In the genomic region with DNA sequence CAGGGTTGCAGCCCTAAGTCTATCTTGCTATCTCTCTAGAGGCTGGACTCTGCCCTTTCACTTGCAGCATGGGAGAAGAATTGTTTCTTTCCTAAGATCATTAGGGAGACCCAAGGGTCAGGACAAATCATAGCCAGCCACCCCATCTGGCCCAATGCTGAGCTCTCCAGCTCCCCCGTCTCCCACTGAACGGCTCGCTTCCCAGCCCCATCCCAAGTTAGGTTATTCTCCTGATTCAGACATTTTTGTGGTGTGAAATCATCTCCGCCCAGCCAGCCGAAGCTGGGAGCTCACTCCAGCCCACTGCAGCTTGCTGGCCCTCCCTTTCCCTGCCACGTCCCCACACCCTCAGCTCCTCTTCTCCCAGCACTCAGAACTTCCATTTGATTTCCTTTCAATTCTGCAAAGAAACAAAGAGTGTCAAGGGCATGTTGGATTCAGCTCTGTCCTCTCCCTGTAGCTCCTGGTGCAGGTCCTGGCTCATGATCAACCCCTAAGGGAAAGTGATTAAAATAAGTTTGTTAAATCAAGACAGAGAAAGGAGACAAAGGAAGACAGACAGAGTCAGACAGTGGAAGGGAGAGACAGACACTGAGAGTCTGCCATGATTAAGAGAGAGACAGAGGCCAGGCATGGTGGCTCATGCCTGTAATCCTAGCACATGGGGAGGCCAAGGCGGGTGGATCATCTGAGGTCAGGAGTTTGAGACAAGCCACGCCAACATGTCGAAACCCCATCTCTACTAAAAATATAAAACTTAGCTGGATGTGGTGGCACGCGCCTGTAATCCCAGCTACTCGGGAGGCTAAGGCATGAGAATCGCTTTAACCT, we compare ENCODE assay signal across 9 cellular contexts. TPM values are rescaled to one million over a fixed set of nuclear protein-coding genes. Genes with fewer than 3 reads are reported as not detected.
DNase-seq lines count a peak whose midpoint lies in the region; ATAC-seq and TF ChIP-seq lines count a peak whose summit lies in the region.
"Had no signal": no experiment of that assay in that cellular context is flagged by ENCODE, and none has a peak within 500 bp of the region (broad histone marks: within the 10 kb centered on the region; RNA-seq: fewer than 3 reads in every experiment).

No MANE protein-coding gene starts in this region.

- no peak overlapping the region for H3K4me3 ChIP-seq in suprapubic skin
- H3K4me3 ChIP-seq in naive thymus-derived CD4-positive, alpha-beta T cell (ENCODE audit: low read length), result no peak overlapping the region

- peak; percentile 60 for DNase-seq in HPDE6-E6E7 (ENCODE audit: extremely low spot score)
- DNase-seq in chondrocyte (ENCODE audit: low spot score), result peak; percentile 96
- peak; percentile 39 to 48 for DNase-seq in left colon
- peak; percentile 80 to 85 for DNase-seq in suprapubic skin (ENCODE audit: low spot score in 2 of 2)
- DNase-seq in activated naive CD8-positive, alpha-beta T cell treated with anti-CD3 and anti-CD28 coated beads for 36 hours, result no peak
- DNase-seq in naive thymus-derived CD8-positive, alpha-beta T cell, result no peak
- DNase-seq in naive thymus-derived CD4-positive, alpha-beta T cell, result no peak
- DNase-seq: stimulated activated CD4-positive, alpha-beta T cell treated with anti-CD3 and anti-CD28 coated beads, Interleukin-4, amount 100 ng/mL, for 1 hour had no signal

- peak overlapping the region; percentile 17 for H3K4me3 Mint-ChIP-seq in chondrocyte (ENCODE audit: unreplicated experiment)
- H3K4me3 Mint-ChIP-seq in activated naive CD8-positive, alpha-beta T cell treated with anti-CD3 and anti-CD28 coated beads for 36 hours, result no peak overlapping the region
- H3K4me3 Mint-ChIP-seq in naive thymus-derived CD8-positive, alpha-beta T cell, result no peak overlapping the region
- H3K4me3 Mint-ChIP-seq in naive thymus-derived CD4-positive, alpha-beta T cell, result no peak overlapping the region

- peak; percentile 34 for ATAC-seq in left colon
- no peak for ATAC-seq in naive thymus-derived CD8-positive, alpha-beta T cell
- no peak for ATAC-seq in HG03097 (IDR thresholded peaks at IDR 0.05; ENCODE audit: low FRiP score, unreplicated experiment)
- ATAC-seq in naive thymus-derived CD4-positive, alpha-beta T cell, result no peak

- no peaks in the 10 kb centered on the region for H3K36me3 ChIP-seq in suprapubic skin
- no peaks in the 10 kb centered on the region for H3K36me3 ChIP-seq in naive thymus-derived CD4-positive, alpha-beta T cell (ENCODE audit: control insufficient read depth in 2 of 3, insufficient read depth in 3 of 3, low read length in 3 of 3)

- CTCF ChIA-PET in naive thymus-derived CD4-positive, alpha-beta T cell (lab: Charles Lee), result interaction anchor here (1.0 kb wide), 1 partner anchor 41 kb away, joined by 3 read pairs; no protein-coding TSS in a partner anchor

- H3K36me3 Mint-ChIP-seq in chondrocyte (ENCODE audit: low read depth), result no peaks in the 10 kb centered on the region
- H3K36me3 Mint-ChIP-seq in activated naive CD8-positive, alpha-beta T cell treated with anti-CD3 and anti-CD28 coated beads for 36 hours, result no peaks in the 10 kb centered on the region
- no peaks in the 10 kb centered on the region for H3K36me3 Mint-ChIP-seq in naive thymus-derived CD8-positive, alpha-beta T cell
- H3K36me3 Mint-ChIP-seq in naive thymus-derived CD4-positive, alpha-beta T cell, result no peaks in the 10 kb centered on the region

- WGBS in suprapubic skin, result 40% methylated on average over 13 of the region's 13 CpGs

- TF ChIP-seq POLR2A in suprapubic skin (IDR thresholded peaks at IDR 0.05), result no peak

- peak overlapping the region; percentile 80 for H3K27ac ChIP-seq in suprapubic skin
- no peak overlapping the region for H3K27ac ChIP-seq in naive thymus-derived CD4-positive, alpha-beta T cell (ENCODE audit: low read depth, low read length)

- no peak for TF ChIP-seq EP300 in suprapubic skin (IDR thresholded peaks at IDR 0.05)

- no peaks in the 10 kb centered on the region for H3K9me3 Mint-ChIP-seq in chondrocyte (ENCODE audit: low read depth)
- H3K9me3 Mint-ChIP-seq in activated naive CD8-positive, alpha-beta T cell treated with anti-CD3 and anti-CD28 coated beads for 36 hours, result no peaks in the 10 kb centered on the region
- no peaks in the 10 kb centered on the region for H3K9me3 Mint-ChIP-seq in naive thymus-derived CD8-positive, alpha-beta T cell
- no peaks in the 10 kb centered on the region for H3K9me3 Mint-ChIP-seq in naive thymus-derived CD4-positive, alpha-beta T cell

- no peaks in the 10 kb centered on the region for H3K27me3 Mint-ChIP-seq in chondrocyte (ENCODE audit: low read depth)
- no peaks in the 10 kb centered on the region for H3K27me3 Mint-ChIP-seq in activated naive CD8-positive, alpha-beta T cell treated with anti-CD3 and anti-CD28 coated beads for 36 hours
- H3K27me3 Mint-ChIP-seq in naive thymus-derived CD8-positive, alpha-beta T cell, result peaks cover 0 to 6% (median 0%) of the 10 kb centered on the region in 5 donors
- H3K27me3 Mint-ChIP-seq in naive thymus-derived CD4-positive, alpha-beta T cell, result peaks cover 0 to 9% (median 5%) of the 10 kb centered on the region in 5 donors

- no peaks in the 10 kb centered on the region for H3K9me3 ChIP-seq in suprapubic skin
- H3K9me3 ChIP-seq in naive thymus-derived CD4-positive, alpha-beta T cell (ENCODE audit: control insufficient read depth in 2 of 3, low read length in 3 of 3), result no peaks in the 10 kb centered on the region

- H3K27me3 ChIP-seq in suprapubic skin, result no peaks in the 10 kb centered on the region
- no peaks in the 10 kb centered on the region for H3K27me3 ChIP-seq in naive thymus-derived CD4-positive, alpha-beta T cell (ENCODE audit: control insufficient read depth in 2 of 2, insufficient read depth in 2 of 2, low read length in 2 of 2)

- H3K27ac Mint-ChIP-seq in chondrocyte (ENCODE audit: unreplicated experiment), result peak overlapping the region; percentile 100
- H3K27ac Mint-ChIP-seq in activated naive CD8-positive, alpha-beta T cell treated with anti-CD3 and anti-CD28 coated beads for 36 hours, result no peak overlapping the region
- H3K27ac Mint-ChIP-seq in naive thymus-derived CD8-positive, alpha-beta T cell, result peak overlapping the region in 2 of 10 donors; percentile 10 to 21
- H3K27ac Mint-ChIP-seq in naive thymus-derived CD4-positive, alpha-beta T cell, result no peak overlapping the region

- peaks cover 68% of the 10 kb centered on the region for H3K4me1 Mint-ChIP-seq in chondrocyte (ENCODE audit: low read depth)
- peaks cover 3% of the 10 kb centered on the region for H3K4me1 Mint-ChIP-seq in activated naive CD8-positive, alpha-beta T cell treated with anti-CD3 and anti-CD28 coated beads for 36 hours
- no peaks in the 10 kb centered on the region for H3K4me1 Mint-ChIP-seq in naive thymus-derived CD8-positive, alpha-beta T cell
- no peaks in the 10 kb centered on the region for H3K4me1 Mint-ChIP-seq in naive thymus-derived CD4-positive, alpha-beta T cell

- peaks cover 31% of the 10 kb centered on the region for H3K4me1 ChIP-seq in suprapubic skin
- no peaks in the 10 kb centered on the region for H3K4me1 ChIP-seq in naive thymus-derived CD4-positive, alpha-beta T cell (ENCODE audit: control insufficient read depth in 2 of 2, insufficient read depth in 2 of 2, low read length in 2 of 2)

- intact Hi-C loops in left colon (cut with DNase I, micrococcal nuclease), result no loop called here
- intact Hi-C loops in naive thymus-derived CD4-positive, alpha-beta T cell (cut with micrococcal nuclease), result no loop called here

- POLR2A ChIA-PET in naive thymus-derived CD8-positive, alpha-beta T cell (lab: Charles Lee), result no interaction called here
- POLR2A ChIA-PET in naive thymus-derived CD4-positive, alpha-beta T cell (lab: Charles Lee), result no interaction called here

- TF ChIP-seq CTCF in chondrocyte (IDR thresholded peaks at IDR 0.05), result no peak
- no peak for TF ChIP-seq CTCF in suprapubic skin (IDR thresholded peaks at IDR 0.05)

RNA-seq across cellular contexts. Expression of a gene that starts 12.6 kb away (rescaled TPM):
- total RNA-seq in chondrocyte, result 19,093 to 24,474 TPM (median 24,306 TPM) in 3 replicates
- 100 to 1,000 TPM in 1 of 2 donors, 10 to 100 TPM in 1; 91.3 to 178 TPM for total RNA-seq in left colon
- total RNA-seq in suprapubic skin, result 100 to 1,000 TPM; 265 to 337 (median 270) TPM
- total RNA-seq in activated naive CD8-positive, alpha-beta T cell treated with anti-CD3 and anti-CD28 coated beads for 36 hours, result under 1 TPM; 0.62 to 0.66 TPM
- total RNA-seq in naive thymus-derived CD8-positive, alpha-beta T cell, result not detected
- not detected for polyA plus RNA-seq in naive thymus-derived CD8-positive, alpha-beta T cell
- total RNA-seq in naive thymus-derived CD4-positive, alpha-beta T cell, result 10 to 100 TPM in 1 of 5 experiments, 1 to 10 TPM in 1, under 1 TPM in 2, not detected in 1; 0.43 to 14.5 (median 1.4) TPM
- polyA plus RNA-seq in naive thymus-derived CD4-positive, alpha-beta T cell, result under 1 TPM in 1 of 2 donors, not detected in 1; 0.30 TPM

RNA-seq across cellular contexts. Expression of a gene that starts 59.1 kb away (rescaled TPM):
- total RNA-seq in chondrocyte (104 to 129 TPM (median 128 TPM) in 3 replicates), left colon (10 to 100 TPM; 48.7 to 49.2 TPM), suprapubic skin (100 to 1,000 TPM in 1 of 4 donors, 10 to 100 TPM in 3; 59.0 to 185 (median 92.1) TPM)
- total RNA-seq in activated naive CD8-positive, alpha-beta T cell treated with anti-CD3 and anti-CD28 coated beads for 36 hours, result 10 to 100 TPM; 97.7 to 98.6 TPM
- total RNA-seq in naive thymus-derived CD8-positive, alpha-beta T cell, result 10 to 100 TPM; 26.8 to 32.7 TPM
- 10 to 100 TPM; 50.9 to 58.7 (median 58.0) TPM for polyA plus RNA-seq in naive thymus-derived CD8-positive, alpha-beta T cell
- 10 to 100 TPM; 14.8 to 58.2 (median 29.6) TPM for total RNA-seq in naive thymus-derived CD4-positive, alpha-beta T cell
- 10 to 100 TPM; 44.7 to 71.1 TPM for polyA plus RNA-seq in naive thymus-derived CD4-positive, alpha-beta T cell

Comparison
In these comparisons a context has a peak if more than half of its experiments do, and no peak if none do; other contexts are left out.
1. DNase-seq: peak in HPDE6-E6E7 (single experiment), chondrocyte (single experiment), left colon (2 of 2) and suprapubic skin (2 of 2); none in activated naive CD8-positive, alpha-beta T cell treated with anti-CD3 and anti-CD28 coated beads for 36 hours (single experiment), naive thymus-derived CD8-positive, alpha-beta T cell (0 of 10) and naive thymus-derived CD4-positive, alpha-beta T cell (0 of 9).
2. RNA of a gene that starts 12.6 kb away (total RNA-seq): 19,093 to 24,474 TPM in chondrocyte; 265 to 337 TPM in suprapubic skin, 91.3 to 178 TPM in left colon, 0.62 to 0.66 TPM in activated naive CD8-positive, alpha-beta T cell treated with anti-CD3 and anti-CD28 coated beads for 36 hours, 0.43 to 14.5 TPM in naive thymus-derived CD4-positive, alpha-beta T cell and not detected in naive thymus-derived CD8-positive, alpha-beta T cell; every median in the first group is over 10 times any median in the second.